ENCODE assay signal across 9 cellular contexts in genomic region chr1:160007577-160008200, GRCh38. TPM values are rescaled to one million over a fixed set of nuclear protein-coding genes. Genes with fewer than 3 reads are reported as not detected.
DNase-seq lines count a peak whose midpoint lies in the region; ATAC-seq, FAIRE-seq and TF ChIP-seq lines count a peak whose summit lies in the region.
"Had no signal": no experiment of that assay in that cellular context is flagged by ENCODE, and none has a peak within 500 bp of the region (broad histone marks: within the 10 kb centered on the region; RNA-seq: fewer than 3 reads in every experiment).

No MANE protein-coding gene starts in this region.

- H3K4me1 ChIP-seq in OCI-LY3 (ENCODE audit: low read length), result no peaks in the 10 kb centered on the region
- no peaks in the 10 kb centered on the region for H3K4me1 ChIP-seq in endothelial cell of umbilical vein (ENCODE audit: control insufficient read depth, extremely low read depth, insufficient read depth, low read length)
- no peaks in the 10 kb centered on the region for H3K4me1 ChIP-seq in parathyroid adenoma

- FAIRE-seq in endothelial cell of umbilical vein (lab: Jason Lieb, UNC), result peak; percentile 47

- H3K9ac ChIP-seq in OCI-LY3 (ENCODE audit: low read length) (no peak overlapping the region), endothelial cell of umbilical vein (replicated peaks; ENCODE audit: extremely low read depth, insufficient read depth, low read length) (no peak overlapping the region), parathyroid adenoma (no peak overlapping the region)

- dilution Hi-C loops in endothelial cell of umbilical vein (cut with MboI; ENCODE audit: extremely low pct_ligation_motif_present, low sequenced_read_pairs), result no loop called here

- no peak overlapping the region for H3K4me3 ChIP-seq in GM12875 (ENCODE audit: low read depth, low read length)
- H3K4me3 ChIP-seq in OCI-LY3 (ENCODE audit: low read length), result no peak overlapping the region
- no peak overlapping the region for H3K4me3 ChIP-seq in endothelial cell of umbilical vein (replicated peaks in 1 of 3; ENCODE audit: insufficient read depth in 1 of 3, low read depth in 1 of 3, low read length in 3 of 3)
- H3K4me3 ChIP-seq in parathyroid adenoma (ENCODE audit: low read depth, low read length), result no peak overlapping the region

- BruUV-seq in endothelial cell of umbilical vein (replicated peaks; lab: Mats Ljungman, UMichigan), result no TSS peak

- TF ChIP-seq POLR2A in endothelial cell of umbilical vein (IDR thresholded peaks at IDR 0.05; ENCODE audit: low read depth, low read length), result no peak

- POLR2A ChIA-PET in endothelial cell of umbilical vein (lab: Charles Lee), result no interaction called here

- H2AFZ ChIP-seq in OCI-LY3 (ENCODE audit: low read depth, low read length) (no peak overlapping the region), endothelial cell of umbilical vein (ENCODE audit: low read depth, low read length) (no peak overlapping the region), parathyroid adenoma (no peak overlapping the region)

- TF ChIP-seq CTCF in GM12875 (IDR thresholded peaks at IDR 0.05; ENCODE audit: borderline replicate concordance, insufficient read depth, low read depth, low read length), result 0 out of 2 replicates have a peak, but pooled peaks have one; percentile 23
- peak; percentile 98 for TF ChIP-seq CTCF in OCI-LY3 (IDR thresholded peaks at IDR 0.05; ENCODE audit: low read depth, low read length)
- peak; percentile 46 to 48 for TF ChIP-seq CTCF in endothelial cell of umbilical vein (IDR thresholded peaks at IDR 0.05; ENCODE audit: extremely low read depth in 1 of 2, insufficient read depth in 1 of 2, low read depth in 1 of 2, low read length in 2 of 2)
- TF ChIP-seq CTCF in parathyroid adenoma (IDR thresholded peaks at IDR 0.05), result peak; percentile 66

- CTCF ChIA-PET in endothelial cell of umbilical vein (lab: Charles Lee), result interaction anchor here (0.6 to 7.4 kb wide), 79 partner anchors 9 to 1804 kb away, joined by 3 to 169 read pairs (median 6); partner anchors contain the start of genes CFAP45, DUSP23, FCRL6 and IGSF8

- no peaks in the 10 kb centered on the region for H3K36me3 ChIP-seq in OCI-LY3 (replicated peaks; ENCODE audit: low read depth, low read length)
- H3K36me3 ChIP-seq in endothelial cell of umbilical vein (ENCODE audit: control insufficient read depth in 2 of 2, extremely low read depth in 1 of 2, insufficient read depth in 2 of 2, low read length in 2 of 2), result no peaks in the 10 kb centered on the region
- no peaks in the 10 kb centered on the region for H3K36me3 ChIP-seq in parathyroid adenoma (ENCODE audit: control insufficient read depth, insufficient read depth, low read length)

- H4K20me1 ChIP-seq in OCI-LY3 (ENCODE audit: insufficient read depth, low read length), result no peaks in the 10 kb centered on the region
- H4K20me1 ChIP-seq in endothelial cell of umbilical vein (replicated peaks; ENCODE audit: control insufficient read depth, extremely low read depth, insufficient read depth, low read length), result no peaks in the 10 kb centered on the region

- H3K9me3 ChIP-seq in OCI-LY3 (ENCODE audit: insufficient read depth, low read length), result no peaks in the 10 kb centered on the region
- no peaks in the 10 kb centered on the region for H3K9me3 ChIP-seq in endothelial cell of umbilical vein (replicated peaks; ENCODE audit: control insufficient read depth, insufficient read depth, low read length)
- no peaks in the 10 kb centered on the region for H3K9me3 ChIP-seq in parathyroid adenoma (ENCODE audit: control insufficient read depth, low read length)

- intact Hi-C loops in endothelial cell of umbilical vein (cut with micrococcal nuclease), result loop anchor here (1.0 to 2.0 kb wide), 6 partner anchors 63 to 875 kb away; partner anchors contain the start of genes DUSP23 and IGSF9

- no peak overlapping the region for H3K27ac ChIP-seq in OCI-LY3 (ENCODE audit: low read length)
- no peak overlapping the region for H3K27ac ChIP-seq in endothelial cell of umbilical vein (ENCODE audit: insufficient read depth, low read depth, low read length)
- no peak overlapping the region for H3K27ac ChIP-seq in parathyroid adenoma
- H3K27ac ChIP-seq: epithelial cell of prostate had no signal

- no peaks in the 10 kb centered on the region for H3K79me2 ChIP-seq in OCI-LY3 (ENCODE audit: low read length)
- H3K79me2 ChIP-seq in endothelial cell of umbilical vein (ENCODE audit: control insufficient read depth, insufficient read depth, low read length), result no peaks in the 10 kb centered on the region
- no peaks in the 10 kb centered on the region for H3K79me2 ChIP-seq in parathyroid adenoma

- DNase-seq in AG08395 (ENCODE audit: low spot score) (peak; percentile 17), endothelial cell of umbilical vein (ENCODE audit: low read depth, low spot score) (peak; percentile 54), UCSD-AML1 (lab: John Stamatoyannopoulos, UW; ENCODE audit: unreplicated experiment) (no peak)

- peaks cover 39% of the 10 kb centered on the region for H3K27me3 ChIP-seq in OCI-LY3 (ENCODE audit: low read depth, low read length)
- peaks cover 16 to 19% of the 10 kb centered on the region in 2 experiments for H3K27me3 ChIP-seq in endothelial cell of umbilical vein (ENCODE audit: control insufficient read depth in 2 of 2, insufficient read depth in 2 of 2, low read length in 2 of 2)
- no peaks in the 10 kb centered on the region for H3K27me3 ChIP-seq in parathyroid adenoma (ENCODE audit: control insufficient read depth, insufficient read depth, low read length)

- ATAC-seq in HG03175 (IDR thresholded peaks at IDR 0.05; ENCODE audit: unreplicated experiment) (no peak), GM19463 (IDR thresholded peaks at IDR 0.05; ENCODE audit: unreplicated experiment) (no peak)

- H3K9me1 ChIP-seq in endothelial cell of umbilical vein (replicated peaks; ENCODE audit: control insufficient read depth, extremely low read depth, insufficient read depth, low read length), result no peaks in the 10 kb centered on the region

- H3K4me2 ChIP-seq in OCI-LY3 (ENCODE audit: low read length) (no peak overlapping the region), endothelial cell of umbilical vein (ENCODE audit: insufficient read depth, low read length) (no peak overlapping the region), parathyroid adenoma (ENCODE audit: low read length) (no peak overlapping the region)

TF ChIP-seq in endothelial cell of umbilical vein, 7 proteins besides CTCF, POLR2A, EP300 and RAD21:
- TF ChIP-seq JUN (IDR thresholded peaks at IDR 0.05; ENCODE audit: borderline replicate concordance, insufficient read depth, insufficient read length, low read depth) (no peak), FOS (IDR thresholded peaks at IDR 0.05; ENCODE audit: borderline replicate concordance, insufficient read depth, low read length) (no peak), EZH2 (IDR thresholded peaks at IDR 0.05; ENCODE audit: borderline replicate concordance, low read depth, low read length, severe bottlenecking) (no peak), POLR2AphosphoS5 (IDR thresholded peaks at IDR 0.05; ENCODE audit: insufficient read depth, low read depth, low read length) (no peak), MAX (IDR thresholded peaks at IDR 0.05; ENCODE audit: insufficient read depth, insufficient read length) (no peak), MYC (IDR thresholded peaks at IDR 0.05; ENCODE audit: low read depth, low read length) (no peak), GATA2 (IDR thresholded peaks at IDR 0.05; ENCODE audit: insufficient read depth, insufficient read length, low read depth, low read length) (no peak)

RNA-seq across cellular contexts. Expression of gene PIGM, which starts 24.1 kb away (rescaled TPM):
- total RNA-seq in endothelial cell of umbilical vein, result 4.8 and 5.4 TPM in 2 replicates
- polyA plus RNA-seq in endothelial cell of umbilical vein, result 3.1 and 3.4 TPM in 2 replicates
- 2.2 and 2.3 TPM in 2 replicates for polyA plus RNA-seq in endothelial cell of umbilical vein (2011; cell fraction: cytosol; rRNA removed)
- 1.6 and 2.1 TPM in 2 replicates for polyA plus RNA-seq in endothelial cell of umbilical vein (2011; cell fraction: nucleus; rRNA removed)
- polyA plus RNA-seq in endothelial cell of umbilical vein (2012), result 3.1 and 3.9 TPM in 2 replicates
- polyA minus RNA-seq in endothelial cell of umbilical vein, result 3.5 and 4.0 TPM in 2 replicates
- polyA minus RNA-seq in endothelial cell of umbilical vein (2011; cell fraction: cytosol; rRNA and poly(A)+ RNA removed), result 0.41 TPM
- polyA minus RNA-seq in endothelial cell of umbilical vein (2011; cell fraction: nucleus; rRNA and poly(A)+ RNA removed), result 1.4 and 2.3 TPM in 2 replicates

RNA-seq across cellular contexts. Expression of gene SLAMF9, which starts 53.7 kb away (rescaled TPM):
- total RNA-seq in endothelial cell of umbilical vein, result not detected in 2 replicates
- not detected in 2 replicates for polyA plus RNA-seq in endothelial cell of umbilical vein
- not detected in 2 replicates for polyA plus RNA-seq in endothelial cell of umbilical vein (2011; cell fraction: cytosol; rRNA removed)
- polyA plus RNA-seq in endothelial cell of umbilical vein (2011; cell fraction: nucleus; rRNA removed), result not detected in 2 replicates
- polyA plus RNA-seq in endothelial cell of umbilical vein (2012), result not detected in 2 replicates
- polyA minus RNA-seq in endothelial cell of umbilical vein, result not detected in 2 replicates
- polyA minus RNA-seq in endothelial cell of umbilical vein (2011; cell fraction: cytosol; rRNA and poly(A)+ RNA removed), result not detected
- polyA minus RNA-seq in endothelial cell of umbilical vein (2011; cell fraction: nucleus; rRNA and poly(A)+ RNA removed), result not detected in 2 replicates

Comparison
In these comparisons a context has a peak if more than half of its experiments do, and no peak if none do; other contexts are left out.
1. CTCF ChIP-seq: peak in every context shown above with its lines; median percentile 98 in OCI-LY3; 66 in parathyroid adenoma; 47 in endothelial cell of umbilical vein; 23 in GM12875.